In the genomic region with DNA sequence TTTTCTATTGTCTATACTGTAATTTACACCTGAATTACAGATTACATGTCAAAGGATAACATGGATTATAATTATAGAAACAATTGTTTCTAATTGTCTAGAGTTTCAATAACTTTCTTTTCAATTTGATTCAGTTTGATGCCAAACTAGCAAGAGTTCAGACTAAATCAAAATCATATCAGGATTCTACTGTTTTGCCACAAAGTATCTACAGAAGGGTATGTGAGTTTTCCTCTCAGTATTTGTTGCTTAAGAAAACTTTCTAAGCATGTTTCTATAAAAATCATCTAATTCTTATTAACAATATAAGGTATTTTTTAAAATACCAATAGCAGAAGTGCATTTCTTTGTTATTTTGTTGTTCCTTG, we compare ENCODE assay signal across 10 cellular contexts.
"Had no signal": no experiment of that assay in that cellular context is flagged by ENCODE, and none has a peak within 500 bp of the region (broad histone marks: within the 10 kb centered on the region; RNA-seq: fewer than 3 reads in every experiment).

No MANE protein-coding gene starts in this region.

- H3K27ac Mint-ChIP-seq: H9, HFFc6 had no signal

- H3K4me1 ChIP-seq: HAP-1 had no signal

- H3K27ac ChIP-seq: GM23248 had no signal

- H3K9ac ChIP-seq: GM23248 had no signal

- H2AFZ ChIP-seq: GM23248 had no signal

- H3K4me1 Mint-ChIP-seq: H9 had no signal

- H3K9me3 ChIP-seq: HAP-1 had no signal

- H3K9me3 Mint-ChIP-seq: H9, HFFc6 had no signal

- H3K4me3 Mint-ChIP-seq: H9, HFFc6 had no signal

- ATAC-seq: HCT116 had no signal

- DNase-seq: GM23248, GOT3, H7, H9, HCEC 1CT, HFFc6 had no signal

- H3K4me3 ChIP-seq: GM23248, HAP-1 had no signal

- FAIRE-seq: H1, H54 had no signal

- H3K36me3 ChIP-seq: HAP-1 had no signal
